Comparison of ENCODE assay signal across 17 cellular contexts in the genomic region with DNA sequence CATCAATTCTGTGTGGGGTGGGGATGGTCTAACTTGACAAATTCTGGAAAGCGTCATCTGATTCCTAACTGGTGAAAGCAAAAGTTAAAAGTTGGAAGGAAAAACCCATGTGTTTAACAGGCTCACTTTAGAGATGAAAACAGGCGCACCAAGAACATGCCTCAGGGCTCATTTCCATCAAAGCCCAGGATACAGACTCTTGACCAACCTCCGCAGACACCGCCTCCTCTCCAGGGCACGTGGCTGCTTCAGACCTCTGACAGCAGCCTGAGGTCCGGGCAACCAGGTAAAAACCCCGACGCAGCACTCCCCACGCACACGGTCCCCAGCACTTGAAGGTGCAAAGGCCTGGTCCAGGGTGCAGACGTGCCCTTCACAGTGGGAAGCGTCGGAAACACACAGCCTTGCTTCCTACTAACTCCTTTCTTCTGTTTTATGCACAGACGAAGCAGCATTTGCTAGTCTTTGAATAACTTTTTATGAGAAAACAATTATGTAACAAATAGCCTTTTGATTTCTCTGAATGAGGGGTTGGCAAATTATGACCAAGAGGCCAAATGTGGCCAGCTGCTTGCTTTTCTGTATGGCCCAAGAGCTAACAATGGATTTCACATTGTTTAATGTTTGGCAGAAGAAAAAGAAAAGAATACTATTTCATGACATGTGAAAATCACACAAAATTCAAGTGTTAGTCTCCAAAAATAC.
"Had no signal": no experiment of that assay in that cellular context is flagged by ENCODE, and none has a peak within 500 bp of the region (broad histone marks: within the 10 kb centered on the region; RNA-seq: fewer than 3 reads in every experiment).

No MANE protein-coding gene starts in this region.

- H3K27me3 ChIP-seq: brain microvascular endothelial cell, heart right ventricle, tibial nerve, uterus had no signal

- H3K9me3 ChIP-seq: heart right ventricle, mucosa of descending colon, tibial nerve, uterus had no signal

- H3K9me3 Mint-ChIP-seq: activated CD4-positive, alpha-beta memory T cell treated with anti-CD3 and anti-CD28 coated beads, Interleukin-2, amount 10 ng/mL, durations not matched to agents 7 days and 5 days; activated naive CD8-positive, alpha-beta T cell treated with anti-CD3 and anti-CD28 coated beads, Interleukin-2, amount 10 ng/mL, durations not matched to agents 7 days and 5 days; activated T-cell treated with anti-CD3 and anti-CD28 coated beads, Interleukin-2, amount 50 U/mL, for 4 hours; dendritic cell treated with granulocyte-macrophage colony-stimulating factor and Interleukin-4, amounts not matched to agents 40 ng/mL and 50 ng/mL, for 4 days; natural killer cell; T-helper 1 cell treated with Interleukin-12 subunit alpha and Interleukin-12 subunit beta and Interleukin-4 antibody, amounts not matched to agents 30 μg/mL and 1 μg/mL, for 36 hours had no signal

- H3K4me1 ChIP-seq: heart right ventricle, uterus had no signal

- H3K27ac Mint-ChIP-seq: activated CD4-positive, alpha-beta memory T cell treated with anti-CD3 and anti-CD28 coated beads, Interleukin-2, amount 10 ng/mL, durations not matched to agents 7 days and 5 days; activated naive CD8-positive, alpha-beta T cell treated with anti-CD3 and anti-CD28 coated beads, Interleukin-2, amount 10 ng/mL, durations not matched to agents 7 days and 5 days; dendritic cell treated with granulocyte-macrophage colony-stimulating factor and Interleukin-4, amounts not matched to agents 40 ng/mL and 50 ng/mL, for 4 days; T-helper 1 cell treated with Interleukin-12 subunit alpha and Interleukin-12 subunit beta and Interleukin-4 antibody, amounts not matched to agents 30 μg/mL and 1 μg/mL, for 36 hours had no signal

- DNase-seq: activated CD4-positive, alpha-beta memory T cell treated with anti-CD3 and anti-CD28 coated beads, Interleukin-2, amount 10 ng/mL, durations not matched to agents 7 days and 5 days; activated CD4-positive, alpha-beta T cell treated with anti-CD3 and anti-CD28 coated beads for 4 hours; activated naive CD8-positive, alpha-beta T cell treated with anti-CD3 and anti-CD28 coated beads, Interleukin-2, amount 10 ng/mL, durations not matched to agents 7 days and 5 days; activated T-cell treated with anti-CD3 and anti-CD28 coated beads, Interleukin-2, amount 50 U/mL, for 4 hours; brain microvascular endothelial cell; cerebellar nuclear complex; heart right ventricle; left colon; mucosa of descending colon; natural killer cell; stimulated activated CD4-positive, alpha-beta T cell treated with anti-CD3 and anti-CD28 coated beads, Interleukin-12 subunit alpha, Interleukin-12 subunit beta, amount 100 ng/mL, for 4 hours; stimulated activated CD4-positive, alpha-beta T cell treated with anti-CD3 and anti-CD28 coated beads, Interleukin-2, amount 100 ng/mL, for 24 hours; uterus had no signal

- H3K27me3 Mint-ChIP-seq: activated CD4-positive, alpha-beta memory T cell treated with anti-CD3 and anti-CD28 coated beads, Interleukin-2, amount 10 ng/mL, durations not matched to agents 7 days and 5 days; activated naive CD8-positive, alpha-beta T cell treated with anti-CD3 and anti-CD28 coated beads, Interleukin-2, amount 10 ng/mL, durations not matched to agents 7 days and 5 days; dendritic cell treated with granulocyte-macrophage colony-stimulating factor and Interleukin-4, amounts not matched to agents 40 ng/mL and 50 ng/mL, for 4 days had no signal

- H3K36me3 ChIP-seq: uterus had no signal

- H3K27ac ChIP-seq: brain microvascular endothelial cell, epithelial cell of prostate, heart right ventricle, tibial nerve, uterus had no signal

- H3K4me1 Mint-ChIP-seq: activated CD4-positive, alpha-beta memory T cell treated with anti-CD3 and anti-CD28 coated beads, Interleukin-2, amount 10 ng/mL, durations not matched to agents 7 days and 5 days; activated naive CD8-positive, alpha-beta T cell treated with anti-CD3 and anti-CD28 coated beads, Interleukin-2, amount 10 ng/mL, durations not matched to agents 7 days and 5 days had no signal

- H3K4me3 ChIP-seq: heart right ventricle, mucosa of descending colon, tibial nerve, uterus had no signal

- H3K36me3 Mint-ChIP-seq: natural killer cell had no signal

- H3K4me3 Mint-ChIP-seq: activated CD4-positive, alpha-beta memory T cell treated with anti-CD3 and anti-CD28 coated beads, Interleukin-2, amount 10 ng/mL, durations not matched to agents 7 days and 5 days; activated naive CD8-positive, alpha-beta T cell treated with anti-CD3 and anti-CD28 coated beads, Interleukin-2, amount 10 ng/mL, durations not matched to agents 7 days and 5 days; activated T-cell treated with anti-CD3 and anti-CD28 coated beads, Interleukin-2, amount 50 U/mL, for 4 hours; dendritic cell treated with granulocyte-macrophage colony-stimulating factor and Interleukin-4, amounts not matched to agents 40 ng/mL and 50 ng/mL, for 4 days; natural killer cell; T-helper 1 cell treated with Interleukin-12 subunit alpha and Interleukin-12 subunit beta and Interleukin-4 antibody, amounts not matched to agents 30 μg/mL and 1 μg/mL, for 36 hours had no signal
